17 cellular contexts compared by ENCODE assay signal in the genomic region with DNA sequence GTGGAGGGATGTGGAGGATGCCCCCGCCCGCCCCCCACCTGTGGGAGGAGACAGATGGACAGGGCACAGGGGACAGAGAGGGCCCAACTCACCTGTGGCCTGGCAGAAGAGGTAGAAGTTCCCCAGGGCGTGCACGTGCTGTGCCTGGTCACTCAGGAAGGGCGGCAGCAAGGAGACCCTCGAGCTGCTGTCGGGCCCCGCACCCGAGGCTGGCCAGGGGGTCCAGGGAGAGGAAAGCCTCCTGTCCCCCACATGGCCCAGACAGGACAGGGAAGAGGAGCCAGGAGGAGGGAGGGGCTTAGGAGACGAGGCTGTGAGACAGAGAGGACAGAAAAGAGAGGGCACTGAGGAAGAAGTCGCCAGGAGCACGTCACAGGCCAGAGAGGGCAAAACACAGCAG. TPM values are rescaled to one million over a fixed set of nuclear protein-coding genes. Genes with fewer than 3 reads are reported as not detected.
DNase-seq lines count a peak whose midpoint lies in the region; ATAC-seq and TF ChIP-seq lines count a peak whose summit lies in the region.
"Had no signal": no experiment of that assay in that cellular context is flagged by ENCODE, and none has a peak within 500 bp of the region (broad histone marks: within the 10 kb centered on the region; RNA-seq: fewer than 3 reads in every experiment).

No MANE protein-coding gene starts in this region.

- peaks cover 53% of the 10 kb centered on the region for H3K36me3 Mint-ChIP-seq in activated CD4-positive, alpha-beta T cell treated with anti-CD3 and anti-CD28 coated beads, Interleukin-2, amount 10 ng/mL, durations not matched to agents 7 days and 5 days (ENCODE audit: low read depth)
- H3K36me3 Mint-ChIP-seq in T-helper 17 cell (ENCODE audit: low read depth) (peaks cover 10% of the 10 kb centered on the region), mesothelial cell of epicardium (peaks cover 7% of the 10 kb centered on the region)
- peaks cover 54% of the 10 kb centered on the region for H3K36me3 Mint-ChIP-seq in stimulated activated memory B cell treated with anti-CD40 and anti-IgM and Interleukin-4, amounts not matched to agents 10 μg/mL and 1 μg/mL and 100 μg/mL, for 72 hours

- peaks cover 0 to 16% of the 10 kb centered on the region in 2 donors for H3K4me1 ChIP-seq in duodenal mucosa (ENCODE audit: control insufficient read depth in 1 of 2, insufficient read depth in 2 of 2, low read length in 2 of 2)
- H3K4me1 ChIP-seq: A549 had no signal

- DNase-seq in activated CD4-positive, alpha-beta T cell treated with anti-CD3 and anti-CD28 coated beads, Interleukin-2, amount 10 ng/mL, durations not matched to agents 7 days and 5 days = no peak
- no peak for DNase-seq in activated CD4-positive, alpha-beta T cell treated with anti-CD3 and anti-CD28 coated beads, Interleukin-2, amount 50 U/mL, for 1 hour
- DNase-seq in T-helper 17 cell (no peak), Ammon's horn (ENCODE audit: low spot score) (no peak), GM10248 (ENCODE audit: extremely low spot score) (no peak), mesothelial cell of epicardium (ENCODE audit: low spot score in 2 of 2, unreplicated experiment in 2 of 2) (no peak)
- DNase-seq: activated CD4-positive, alpha-beta T cell treated with anti-CD3 and anti-CD28 coated beads for 48 hours; DMS79 treated with DMSO at 0.1 percent for 48 hours; mammary epithelial cell; NCI-H1417 treated with DMSO at 0.1 percent for 48 hours; NCI-H748 treated with DMSO at 0.1 percent for 48 hours; SHP77 treated with DMSO at 0.1 percent for 48 hours; stimulated activated CD4-positive, alpha-beta T cell treated with anti-CD3 and anti-CD28 coated beads, Interleukin-4, amount 100 ng/mL, for 4 hours had no signal

- no peaks in the 10 kb centered on the region for H3K27me3 ChIP-seq in duodenal mucosa (ENCODE audit: control insufficient read depth in 1 of 2, insufficient read depth in 2 of 2, low read length in 2 of 2)

- H3K9me3 ChIP-seq in T-helper 17 cell (ENCODE audit: control insufficient read depth, low read length, poor library complexity, severe bottlenecking) = no peaks in the 10 kb centered on the region
- H3K9me3 ChIP-seq in duodenal mucosa (ENCODE audit: control insufficient read depth in 1 of 2, low read length in 2 of 2) = no peaks in the 10 kb centered on the region
- H3K9me3 ChIP-seq: A549, thoracic aorta had no signal

- peak overlapping the region; percentile 67 for H3K27ac Mint-ChIP-seq in activated CD4-positive, alpha-beta T cell treated with anti-CD3 and anti-CD28 coated beads, Interleukin-2, amount 10 ng/mL, durations not matched to agents 7 days and 5 days
- H3K27ac Mint-ChIP-seq in T-helper 17 cell (peak overlapping the region; percentile 86), mesothelial cell of epicardium (no peak overlapping the region)
- H3K27ac Mint-ChIP-seq in stimulated activated memory B cell treated with anti-CD40 and anti-IgM and Interleukin-4, amounts not matched to agents 10 μg/mL and 1 μg/mL and 100 μg/mL, for 72 hours = peak overlapping the region; percentile 77

- peaks cover 7 to 35% of the 10 kb centered on the region in 2 donors for H3K36me3 ChIP-seq in duodenal mucosa (ENCODE audit: control insufficient read depth in 1 of 2, insufficient read depth in 2 of 2, low read length in 2 of 2)

- no peak overlapping the region for H3K4me3 ChIP-seq in duodenal mucosa (ENCODE audit: low read depth in 1 of 2, low read length in 2 of 2)
- H3K4me3 ChIP-seq: A549, thoracic aorta had no signal

- no peak for ATAC-seq in T-helper 17 cell
- no peak for ATAC-seq in stimulated activated memory B cell treated with anti-CD40 and anti-IgM and Interleukin-4, amounts not matched to agents 10 μg/mL and 1 μg/mL and 100 μg/mL, for 72 hours
- ATAC-seq: A549 had no signal

- peaks cover 91% of the 10 kb centered on the region for H3K4me1 Mint-ChIP-seq in activated CD4-positive, alpha-beta T cell treated with anti-CD3 and anti-CD28 coated beads, Interleukin-2, amount 10 ng/mL, durations not matched to agents 7 days and 5 days
- H3K4me1 Mint-ChIP-seq in T-helper 17 cell (peaks cover 32% of the 10 kb centered on the region), mesothelial cell of epicardium (peaks cover 2% of the 10 kb centered on the region)
- H3K4me1 Mint-ChIP-seq in stimulated activated memory B cell treated with anti-CD40 and anti-IgM and Interleukin-4, amounts not matched to agents 10 μg/mL and 1 μg/mL and 100 μg/mL, for 72 hours = peaks cover 63% of the 10 kb centered on the region

- H3K9me3 Mint-ChIP-seq in activated CD4-positive, alpha-beta T cell treated with anti-CD3 and anti-CD28 coated beads, Interleukin-2, amount 10 ng/mL, durations not matched to agents 7 days and 5 days = no peaks in the 10 kb centered on the region
- H3K9me3 Mint-ChIP-seq in stimulated activated memory B cell treated with anti-CD40 and anti-IgM and Interleukin-4, amounts not matched to agents 10 μg/mL and 1 μg/mL and 100 μg/mL, for 72 hours = no peaks in the 10 kb centered on the region
- no peaks in the 10 kb centered on the region for H3K9me3 Mint-ChIP-seq in mesothelial cell of epicardium

- TF ChIP-seq CTCF in GM10248 (IDR thresholded peaks at IDR 0.05; ENCODE audit: control extremely low read depth, extremely low read depth, low read depth, missing control alignments) (no peak), mesothelial cell of epicardium (IDR thresholded peaks at IDR 0.05; ENCODE audit: unreplicated experiment) (no peak)

- peak overlapping the region; percentile 30 for H3K27ac ChIP-seq in duodenal mucosa (ENCODE audit: low read depth, low read length)
- H3K27ac ChIP-seq: A549, thoracic aorta had no signal

- no peak overlapping the region for H3K9ac ChIP-seq in duodenal mucosa (ENCODE audit: low read depth in 1 of 2, low read length in 2 of 2)

- H3K4me3 Mint-ChIP-seq in activated CD4-positive, alpha-beta T cell treated with anti-CD3 and anti-CD28 coated beads, Interleukin-2, amount 10 ng/mL, durations not matched to agents 7 days and 5 days = no peak overlapping the region
- H3K4me3 Mint-ChIP-seq in T-helper 17 cell (no peak overlapping the region), mesothelial cell of epicardium (no peak overlapping the region)
- no peak overlapping the region for H3K4me3 Mint-ChIP-seq in stimulated activated memory B cell treated with anti-CD40 and anti-IgM and Interleukin-4, amounts not matched to agents 10 μg/mL and 1 μg/mL and 100 μg/mL, for 72 hours

- POLR2A ChIA-PET in activated CD4-positive, alpha-beta T cell treated with anti-CD3 and anti-CD28 coated beads, Interleukin-2, amount 10 ng/mL, durations not matched to agents 7 days and 5 days (lab: Charles Lee) = no interaction called here
- POLR2A ChIA-PET in GM10248 (lab: Yijun Ruan, JAX) = no interaction called here

- no peaks in the 10 kb centered on the region for H3K27me3 Mint-ChIP-seq in activated CD4-positive, alpha-beta T cell treated with anti-CD3 and anti-CD28 coated beads, Interleukin-2, amount 10 ng/mL, durations not matched to agents 7 days and 5 days
- H3K27me3 Mint-ChIP-seq in T-helper 17 cell (no peaks in the 10 kb centered on the region), mesothelial cell of epicardium (ENCODE audit: low read depth) (no peaks in the 10 kb centered on the region)
- no peaks in the 10 kb centered on the region for H3K27me3 Mint-ChIP-seq in stimulated activated memory B cell treated with anti-CD40 and anti-IgM and Interleukin-4, amounts not matched to agents 10 μg/mL and 1 μg/mL and 100 μg/mL, for 72 hours

- CTCF ChIA-PET in activated CD4-positive, alpha-beta T cell treated with anti-CD3 and anti-CD28 coated beads, Interleukin-2, amount 10 ng/mL, durations not matched to agents 7 days and 5 days (lab: Charles Lee) = interaction anchor here (1.2 to 1.3 kb wide), 2 partner anchors 172 to 222 kb away, joined by 3 to 5 read pairs; no protein-coding TSS in a partner anchor
- CTCF ChIA-PET in GM10248 (lab: Yijun Ruan, JAX) = interaction anchor here (1.3 to 3.0 kb wide), 2 partner anchors 22 to 173 kb away, joined by 3 to 28 read pairs; no protein-coding TSS in a partner anchor

RNA-seq across cellular contexts. Expression of gene SECISBP2, which starts 58.4 kb away (rescaled TPM):
- 10 to 100 TPM; 43.4 to 46.0 TPM for total RNA-seq in activated CD4-positive, alpha-beta T cell treated with anti-CD3 and anti-CD28 coated beads, Interleukin-2, amount 10 ng/mL, durations not matched to agents 7 days and 5 days
- total RNA-seq in T-helper 17 cell = 100 to 1,000 TPM; 106 to 115 TPM
- 71.3 to 78.0 TPM (median 75.2 TPM) in 3 replicates for total RNA-seq in mesothelial cell of epicardium
